In the genomic region with DNA sequence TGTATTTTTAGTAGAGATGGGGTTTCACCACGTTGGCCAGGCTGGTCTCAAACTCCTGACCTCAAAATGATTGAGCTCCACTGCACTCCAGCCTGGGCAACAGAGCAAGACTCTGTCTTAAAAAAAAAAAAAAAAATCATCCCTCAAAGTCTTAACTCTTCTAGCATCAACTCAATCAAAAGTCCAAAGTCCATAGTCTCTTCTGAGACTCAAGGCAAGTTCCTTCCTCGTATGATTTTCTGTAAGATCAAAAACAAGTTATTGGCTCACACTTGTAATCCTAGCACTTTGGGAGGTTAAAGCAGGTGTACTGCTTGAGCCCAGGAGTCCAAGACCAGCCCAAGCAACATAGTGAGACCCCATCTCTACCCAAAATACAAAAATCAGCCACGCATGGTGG, we compare ENCODE assay signal across 4 cellular contexts.
"Had no signal": no experiment of that assay in that cellular context is flagged by ENCODE, and none has a peak within 500 bp of the region (broad histone marks: within the 10 kb centered on the region; RNA-seq: fewer than 3 reads in every experiment).

No MANE protein-coding gene starts in this region.

- DNase-seq: H9, HCEC 1CT, IMR-90 had no signal

- H3K4me3 ChIP-seq: GM23338 had no signal
